In the genomic region with DNA sequence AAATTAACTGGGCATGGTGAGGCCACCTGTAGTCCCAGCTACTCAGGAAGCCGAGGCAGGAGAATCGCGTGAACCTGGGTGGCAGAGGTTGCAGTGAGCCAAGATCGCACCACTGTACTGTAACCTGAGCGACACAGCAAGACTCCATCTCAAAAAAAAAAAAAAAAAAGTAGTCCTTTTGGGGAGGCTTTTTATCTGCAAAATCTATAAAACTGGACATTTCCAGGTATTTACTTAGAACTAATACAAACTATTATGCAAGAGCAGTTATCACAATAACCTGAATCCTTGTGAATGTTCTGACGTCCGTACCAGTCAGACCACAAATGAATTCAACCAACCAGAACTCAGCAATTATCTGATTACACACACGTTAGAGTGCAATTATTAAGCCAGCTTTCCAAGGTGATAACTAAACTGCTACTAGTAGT, we compare ENCODE assay signal across 20 cellular contexts. TPM values are rescaled to one million over a fixed set of nuclear protein-coding genes. Genes with fewer than 3 reads are reported as not detected.
DNase-seq lines count a peak whose midpoint lies in the region; ATAC-seq, FAIRE-seq and TF ChIP-seq lines count a peak whose summit lies in the region.
"Had no signal": no experiment of that assay in that cellular context is flagged by ENCODE, and none has a peak within 500 bp of the region (broad histone marks: within the 10 kb centered on the region; RNA-seq: fewer than 3 reads in every experiment).

No MANE protein-coding gene starts in this region.

- intact Hi-C loops in right lobe of liver (cut with DNase I): no loop called here
- intact Hi-C loops in spleen (cut with DNase I; ENCODE audit: low total_unique reads): no loop called here

- TF ChIP-seq POLR2A in right lobe of liver (IDR thresholded peaks at IDR 0.05) (no peak), spleen (IDR thresholded peaks at IDR 0.05) (no peak)

- H3K36me3 ChIP-seq in right lobe of liver (no peaks in the 10 kb centered on the region), spleen (no peaks in the 10 kb centered on the region)
- H3K36me3 ChIP-seq: BLaER1, MG63 had no signal

- WGBS in right lobe of liver (ENCODE audit: insufficient coverage, low coverage, low lambda C conversion rate, missing lambda C conversion rate): 20% methylated on average over 8 of the region's 8 CpGs
- 87 to 95% (median 89%) methylated on average over 8 of the region's 8 CpGs for WGBS in spleen, 5 donors

- TF ChIP-seq CTCF in C4-2B (conservative IDR thresholded peaks at IDR 0.05): no peak
- no peak for TF ChIP-seq CTCF in epithelial cell of esophagus (IDR thresholded peaks at IDR 0.05; ENCODE audit: insufficient read depth, low read depth, low read length, missing control alignments)
- TF ChIP-seq CTCF in right lobe of liver (IDR thresholded peaks at IDR 0.05): no peak
- TF ChIP-seq CTCF in spleen (IDR thresholded peaks at IDR 0.05 in 8 of 11, conservative IDR thresholded peaks at IDR 0.05 in 3 of 11): no peak

- no peaks in the 10 kb centered on the region for H3K9me3 ChIP-seq in right lobe of liver
- peaks cover 0 to 2% (median 0%) of the 10 kb centered on the region in 8 donors for H3K9me3 ChIP-seq in spleen
- H3K9me3 ChIP-seq: MG63 had no signal

- DNase-seq in NCI-H146 treated with DMSO at 0.1 percent for 48 hours (lab: John Stamatoyannopoulos, UW; ENCODE audit: unreplicated experiment): peak; percentile 27
- peak; percentile 44 for DNase-seq in epithelial cell of esophagus (ENCODE audit: low read depth)
- peak; percentile 27 to 63 (median 51) for DNase-seq in right lobe of liver
- no peak for DNase-seq in RCC 7860 (ENCODE audit: low spot score)
- no peak for DNase-seq in AG20443 (ENCODE audit: low spot score)
- no peak for DNase-seq in spleen
- DNase-seq: GDM1, GM23248, HCEC 1CT, Kasumi-1, MG63, NCI-H1048, NCI-H1436 treated with DMSO at 0.1 percent for 48 hours, NCI-H2081 treated with DMSO at 0.1 percent for 48 hours had no signal

- H3K27me3 ChIP-seq in right lobe of liver (no peaks in the 10 kb centered on the region), spleen (replicated peaks in 1 of 7) (no peaks in the 10 kb centered on the region)
- H3K27me3 ChIP-seq: BLaER1, MG63 had no signal

- H3K4me3 ChIP-seq in epithelial cell of esophagus (ENCODE audit: low read length) (no peak overlapping the region), right lobe of liver (peak overlapping the region in 2 of 3 donors; percentile 0 to 9), spleen (no peak overlapping the region)
- H3K4me3 ChIP-seq: BLaER1, GM23248, MG63 had no signal

- no peak for FAIRE-seq in RCC 7860 (lab: Jason Lieb, UNC)
- FAIRE-seq: A204.1, HTR-8/SVneo had no signal

- H3K27ac ChIP-seq in C4-2B (peak overlapping the region; percentile 31; the same call in 1 of the 2 replicates), right lobe of liver (peak overlapping the region; percentile 34 to 91 (median 66)), spleen (no peak overlapping the region)
- H3K27ac ChIP-seq: BLaER1, GM23248, RWPE1 had no signal

- ATAC-seq in right lobe of liver (peak; percentile 84 to 91 (median 88)), GM21447 (IDR thresholded peaks at IDR 0.05; ENCODE audit: unreplicated experiment) (no peak)

- H3K4me1 ChIP-seq in right lobe of liver (peaks cover 0 to 28% (median 8%) of the 10 kb centered on the region in 4 donors), spleen (no peaks in the 10 kb centered on the region)
- H3K4me1 ChIP-seq: BLaER1 had no signal

RNA-seq across cellular contexts. Expression of gene RAPH1, which starts 8.8 kb away (rescaled TPM):
- 10 to 100 TPM; 23.0 to 91.5 (median 53.4) TPM for total RNA-seq in right lobe of liver
- 100 to 1,000 TPM in 4 of 7 donors, 10 to 100 TPM in 3; 49.4 to 138 (median 112) TPM for total RNA-seq in spleen
- polyA plus RNA-seq in spleen: 1 to 10 TPM; 2.6 to 5.0 (median 2.7) TPM

Comparison
In these comparisons a context has a peak if more than half of its experiments do, and no peak if none do; other contexts are left out.
1. H3K27ac ChIP-seq: peak in C4-2B (single experiment) and right lobe of liver (3 of 3); none in spleen (0 of 8).
2. DNase-seq: peak in NCI-H146 treated with DMSO at 0.1 percent for 48 hours (single experiment), epithelial cell of esophagus (single experiment) and right lobe of liver (3 of 3); none in RCC 7860 (single experiment), AG20443 (single experiment) and spleen (single experiment).
3. H3K4me3 ChIP-seq: peak in right lobe of liver (2 of 3); none in epithelial cell of esophagus (single experiment) and spleen (0 of 8).